Comparison of ENCODE assay signal across 21 cellular contexts in genomic region chrX:100494570-100494969, GRCh38.
"Had no signal": no experiment of that assay in that cellular context is flagged by ENCODE, and none has a peak within 500 bp of the region (broad histone marks: within the 10 kb centered on the region; RNA-seq: fewer than 3 reads in every experiment).

No MANE protein-coding gene starts in this region.

- H3K4me1 ChIP-seq: esophagus squamous epithelium, gastroesophageal sphincter, pancreas, stomach had no signal

- H3K27me3 ChIP-seq: esophagus squamous epithelium, gastroesophageal sphincter, pancreas, stomach had no signal

- H3K4me1 Mint-ChIP-seq: immature natural killer cell; stimulated activated naive B cell treated with anti-CD40 and anti-IgM and Interleukin-4, amounts not matched to agents 10 μg/mL and 1 μg/mL and 100 μg/mL, for 72 hours had no signal

- H3K4me3 ChIP-seq: esophagus squamous epithelium, gastroesophageal sphincter, pancreas, smooth muscle cell, stomach, thoracic aorta had no signal

- H3K9me3 Mint-ChIP-seq: dendritic cell treated with granulocyte-macrophage colony-stimulating factor and Interleukin-4, amounts not matched to agents 40 ng/mL and 50 ng/mL, for 4 days; immature natural killer cell had no signal

- H3K36me3 ChIP-seq: esophagus squamous epithelium, gastroesophageal sphincter, pancreas, stomach, thoracic aorta had no signal

- H3K27me3 Mint-ChIP-seq: dendritic cell treated with granulocyte-macrophage colony-stimulating factor and Interleukin-4, amounts not matched to agents 40 ng/mL and 50 ng/mL, for 4 days; progenitor cell of endocrine pancreas had no signal

- H3K36me3 Mint-ChIP-seq: immature natural killer cell; natural killer cell treated with Interleukin-12 subunit alpha and Interleukin-12 subunit beta and Interleukin-15 and Interleukin-18, amount 100 ng/mL, for 72 hours; stimulated activated naive B cell treated with anti-CD40 and anti-IgM and Interleukin-4, amounts not matched to agents 10 μg/mL and 1 μg/mL and 100 μg/mL, for 72 hours had no signal

- H3K4me3 Mint-ChIP-seq: dendritic cell treated with granulocyte-macrophage colony-stimulating factor and Interleukin-4, amounts not matched to agents 40 ng/mL and 50 ng/mL, for 4 days; immature natural killer cell; natural killer cell treated with Interleukin-12 subunit alpha and Interleukin-12 subunit beta and Interleukin-15 and Interleukin-18, amount 100 ng/mL, for 72 hours; stimulated activated naive B cell treated with anti-CD40 and anti-IgM and Interleukin-4, amounts not matched to agents 10 μg/mL and 1 μg/mL and 100 μg/mL, for 72 hours had no signal

- H3K4me2 ChIP-seq: smooth muscle cell had no signal

- H3K27ac ChIP-seq: gastroesophageal sphincter, pancreas, stomach, thoracic aorta had no signal

- H3K9me3 ChIP-seq: gastroesophageal sphincter, thoracic aorta had no signal

- H3K27ac Mint-ChIP-seq: dendritic cell treated with granulocyte-macrophage colony-stimulating factor and Interleukin-4, amounts not matched to agents 40 ng/mL and 50 ng/mL, for 4 days; immature natural killer cell; natural killer cell treated with Interleukin-12 subunit alpha and Interleukin-12 subunit beta and Interleukin-15 and Interleukin-18, amount 100 ng/mL, for 72 hours; stimulated activated naive B cell treated with anti-CD40 and anti-IgM and Interleukin-4, amounts not matched to agents 10 μg/mL and 1 μg/mL and 100 μg/mL, for 72 hours had no signal

- DNase-seq: esophagus squamous epithelium; foreskin fibroblast; glutamatergic neuron; immature natural killer cell; kidney; left cardiac atrium; occipital lobe; pancreas; right cardiac atrium; stimulated activated CD4-positive, alpha-beta T cell treated with anti-CD3 and anti-CD28 coated beads, Interleukin-4, amount 100 ng/mL, for 24 hours; stimulated activated naive B cell treated with anti-CD40 and anti-IgM and Interleukin-4, amounts not matched to agents 10 μg/mL and 1 μg/mL and 100 μg/mL, for 72 hours; stomach; substantia nigra; trophoblast cell had no signal

- FAIRE-seq: kidney, pancreas, urothelium cell line had no signal

- ATAC-seq: gastroesophageal sphincter; left cardiac atrium; natural killer cell treated with Interleukin-12 subunit alpha and Interleukin-12 subunit beta and Interleukin-15 and Interleukin-18, amount 100 ng/mL, for 72 hours; pancreas; right cardiac atrium; stimulated activated naive B cell treated with anti-CD40 and anti-IgM and Interleukin-4, amounts not matched to agents 10 μg/mL and 1 μg/mL and 100 μg/mL, for 72 hours had no signal
